Comparison of ENCODE assay signal across 9 cellular contexts in the genomic region with DNA sequence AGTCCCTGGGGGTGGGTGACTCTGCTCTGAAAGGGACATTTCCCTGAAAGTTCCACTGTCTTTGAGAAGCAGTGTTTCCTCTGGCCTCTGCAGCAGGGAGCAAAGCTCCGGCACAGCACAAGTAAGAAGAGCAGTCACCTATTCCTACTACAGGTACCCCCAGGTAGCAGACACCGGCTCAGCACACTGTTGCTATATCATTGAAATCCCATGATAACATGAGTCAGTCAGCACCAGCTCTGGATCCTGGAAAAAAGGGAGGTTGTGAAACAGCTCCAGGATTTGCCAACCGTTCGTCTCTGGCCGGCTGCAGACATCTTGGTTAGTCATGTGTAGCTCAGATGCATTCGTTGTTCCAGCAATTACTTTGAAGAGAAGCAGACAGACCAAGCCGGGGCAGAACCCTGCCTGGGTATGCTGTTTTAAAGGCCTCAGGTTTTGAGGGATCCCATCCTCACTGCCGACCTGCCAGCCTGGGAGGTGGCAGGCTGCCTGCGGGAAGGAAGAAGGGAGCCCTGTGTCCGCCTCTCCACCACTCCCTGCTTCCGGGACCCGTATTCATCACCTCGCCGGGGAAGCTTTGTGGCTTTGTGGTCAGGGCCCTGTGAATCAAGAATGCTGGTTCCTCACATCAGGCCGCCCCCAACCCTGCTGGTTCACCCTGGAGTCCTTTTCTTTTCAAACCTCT.
DNase-seq lines count a peak whose midpoint lies in the region; ATAC-seq and TF ChIP-seq lines count a peak whose summit lies in the region.
"Had no signal": no experiment of that assay in that cellular context is flagged by ENCODE, and none has a peak within 500 bp of the region (broad histone marks: within the 10 kb centered on the region; RNA-seq: fewer than 3 reads in every experiment).

No MANE protein-coding gene starts in this region.

- H3K27ac Mint-ChIP-seq in CD8-positive, alpha-beta memory T cell = peak overlapping the region; percentile 89 to 98 (median 96)
- H3K27ac Mint-ChIP-seq: nephron had no signal

- H4K20me1 ChIP-seq in Loucy (ENCODE audit: insufficient read depth, low read length, poor library complexity, severe bottlenecking) = peaks cover 59% of the 10 kb centered on the region

- ATAC-seq in GM21528 (IDR thresholded peaks at IDR 0.05; ENCODE audit: low FRiP score, unreplicated experiment) = no peak

- H3F3A ChIP-seq in Loucy (ENCODE audit: low read depth) = 0 out of 2 replicates have a peak, but pooled peaks cover 4% of the 10 kb centered on the region

- H2AFZ ChIP-seq in Loucy (ENCODE audit: low read length) = no peak overlapping the region

- peak overlapping the region; percentile 28 to 83 (median 67) for H3K4me3 Mint-ChIP-seq in CD8-positive, alpha-beta memory T cell
- H3K4me3 Mint-ChIP-seq: nephron had no signal

- peak overlapping the region; percentile 53 for H3K27ac ChIP-seq in CD8-positive, alpha-beta memory T cell (ENCODE audit: low read depth, low read length)

- peaks cover 0 to 4% (median 0%) of the 10 kb centered on the region in 5 donors for H3K9me3 Mint-ChIP-seq in CD8-positive, alpha-beta memory T cell

- H3K36me3 Mint-ChIP-seq in CD8-positive, alpha-beta memory T cell = peaks cover 0 to 29% (median 6%) of the 10 kb centered on the region in 3 donors

- no peaks in the 10 kb centered on the region for H3K27me3 ChIP-seq in CD8-positive, alpha-beta memory T cell (ENCODE audit: insufficient read depth, low read length, poor library complexity, severe bottlenecking)
- no peaks in the 10 kb centered on the region for H3K27me3 ChIP-seq in Loucy (ENCODE audit: insufficient read depth, low read length, poor library complexity, severe bottlenecking)

- peak overlapping the region; percentile 10 for H3K4me2 ChIP-seq in Loucy (ENCODE audit: low read depth, low read length, poor library complexity, severe bottlenecking)

- no peaks in the 10 kb centered on the region for H3K9me2 ChIP-seq in Loucy (replicated peaks; ENCODE audit: low read depth, low read length)

- DNase-seq in CD8-positive, alpha-beta memory T cell = peak in 4 of 5 donors; percentile 48 to 78 (median 55)
- DNase-seq in activated T-cell treated with anti-CD3 and anti-CD28 coated beads for 1 hour (ENCODE audit: low read depth) (peak; percentile 25), fibroblast of peridontal ligament (ENCODE audit: extremely low read depth) (peak; percentile 97), mucosa of gallbladder (ENCODE audit: low spot score) (no peak), NCI-H524 (lab: John Stamatoyannopoulos, UW) (no peak)
- DNase-seq in stimulated activated CD4-positive, alpha-beta T cell treated with anti-CD3 and anti-CD28 coated beads, Interleukin-1b, Interleukin-23, amount 100 ng/mL, for 48 hours = peak; percentile 80

- H3K9me3 ChIP-seq in CD8-positive, alpha-beta memory T cell (ENCODE audit: low read length) = no peaks in the 10 kb centered on the region
- H3K9me3 ChIP-seq in Loucy (ENCODE audit: insufficient read depth, low read depth, low read length) = no peaks in the 10 kb centered on the region

- POLR2A ChIA-PET in CD8-positive, alpha-beta memory T cell (lab: Charles Lee) = interaction anchor here (0.6 to 1.7 kb wide), 6 partner anchors 80 to 1333 kb away, joined by 3 to 6 read pairs (median 3); no protein-coding TSS in a partner anchor

- peaks cover 39% of the 10 kb centered on the region for H3K79me2 ChIP-seq in Loucy (ENCODE audit: insufficient read depth, low read length)

- H3K4me3 ChIP-seq in CD8-positive, alpha-beta memory T cell (ENCODE audit: low read length) = no peak overlapping the region
- H3K4me3 ChIP-seq in Loucy (ENCODE audit: low read length, poor library complexity, severe bottlenecking) = no peak overlapping the region

- peaks cover 7% of the 10 kb centered on the region for H3K36me3 ChIP-seq in CD8-positive, alpha-beta memory T cell (ENCODE audit: insufficient read depth, low read length)
- peaks cover 95% of the 10 kb centered on the region for H3K36me3 ChIP-seq in Loucy (ENCODE audit: insufficient read depth, low read length)

- no peak overlapping the region for H3K9ac ChIP-seq in Loucy (ENCODE audit: low read depth, low read length, poor library complexity, severe bottlenecking)

- CTCF ChIA-PET in CD8-positive, alpha-beta memory T cell (lab: Charles Lee) = interaction anchor here (1.2 kb wide), 1 partner anchor 10 kb away, joined by 3 read pairs; no protein-coding TSS in a partner anchor

- H3K4me1 Mint-ChIP-seq in CD8-positive, alpha-beta memory T cell = peaks cover 83 to 94% (median 92%) of the 10 kb centered on the region in 3 donors

- H3K4me1 ChIP-seq in CD8-positive, alpha-beta memory T cell (ENCODE audit: insufficient read depth, low read length) = peaks cover 57% of the 10 kb centered on the region
- peaks cover 20% of the 10 kb centered on the region for H3K4me1 ChIP-seq in Loucy (ENCODE audit: insufficient read depth, low read length, poor library complexity, severe bottlenecking)

- no peaks in the 10 kb centered on the region for H3K27me3 Mint-ChIP-seq in CD8-positive, alpha-beta memory T cell

- TF ChIP-seq CTCF in Loucy (conservative IDR thresholded peaks at IDR 0.05; ENCODE audit: low read length) = no peak

Comparison
In these comparisons a context has a peak if more than half of its experiments do, and no peak if none do; other contexts are left out.
1. DNase-seq: peak in CD8-positive, alpha-beta memory T cell (4 of 5), activated T-cell treated with anti-CD3 and anti-CD28 coated beads for 1 hour (single experiment), fibroblast of peridontal ligament (single experiment) and stimulated activated CD4-positive, alpha-beta T cell treated with anti-CD3 and anti-CD28 coated beads, Interleukin-1b, Interleukin-23, amount 100 ng/mL, for 48 hours (single experiment); none in mucosa of gallbladder (single experiment) and NCI-H524 (0 of 2).